1 cellular context compared by ENCODE assay signal in genomic region chr16:15778204-15778743, GRCh38.
TF ChIP-seq lines count a peak whose summit lies in the region.

No MANE protein-coding gene starts in this region.

TF ChIP-seq in HCT116, 20 proteins besides CTCF, POLR2A, EP300 and RAD21 (continued from another document):
- TF ChIP-seq REST (IDR thresholded peaks at IDR 0.05; ENCODE audit: low read depth) = no peak
- TF ChIP-seq ATF3 (IDR thresholded peaks at IDR 0.05) = no peak
- TF ChIP-seq SP1 (IDR thresholded peaks at IDR 0.05; ENCODE audit: low read depth) = no peak
- TF ChIP-seq JUND (IDR thresholded peaks at IDR 0.05) = no peak
- no peak for TF ChIP-seq TCF7L2 (IDR thresholded peaks at IDR 0.05; ENCODE audit: borderline replicate concordance, extremely low read depth, insufficient read depth, insufficient read length)
